Comparison of ENCODE assay signal across 20 cellular contexts in genomic region chr11:124612045-124612444, GRCh38. TPM values are rescaled to one million over a fixed set of nuclear protein-coding genes. Genes with fewer than 3 reads are reported as not detected.
A peak's percentile ranks its signal among the peaks of the same experiment; 100 is the strongest.
DNase-seq lines count a peak whose midpoint lies in the region; ATAC-seq lines count a peak whose summit lies in the region.
"Had no signal": no experiment of that assay in that cellular context is flagged by ENCODE, and none has a peak within 500 bp of the region (broad histone marks: within the 10 kb centered on the region; RNA-seq: fewer than 3 reads in every experiment).

No MANE protein-coding gene starts in this region.

- no peak overlapping the region for H4K8ac ChIP-seq in neuronal stem cell (ENCODE audit: low read depth, low read length)

- H2BK5ac ChIP-seq in neuronal stem cell (ENCODE audit: low read length), result no peak overlapping the region

- H3K27ac Mint-ChIP-seq in activated CD4-positive, alpha-beta T cell treated with anti-CD3 and anti-CD28 coated beads, Interleukin-2, amount 10 ng/mL, durations not matched to agents 24 days and 14 days, result peak overlapping the region; percentile 46
- H3K27ac Mint-ChIP-seq in activated naive CD8-positive, alpha-beta T cell treated with anti-CD3 and anti-CD28 coated beads, Interleukin-2, amount 50 U/mL, for 24 hours, result no peak overlapping the region
- H3K27ac Mint-ChIP-seq: dendritic cell treated with granulocyte-macrophage colony-stimulating factor and Interleukin-4, amounts not matched to agents 40 ng/mL and 50 ng/mL, for 4 days; IgD-negative memory B cell had no signal

- no peak overlapping the region for H3K18ac ChIP-seq in neuronal stem cell (ENCODE audit: low read length)

- peaks cover 0 to 11% (median 0%) of the 10 kb centered on the region in 3 experiments for H3K27me3 ChIP-seq in neuronal stem cell (ENCODE audit: control insufficient read depth in 3 of 3, insufficient read depth in 3 of 3, low read depth in 1 of 3, low read length in 3 of 3)

- DNase-seq in activated CD4-positive, alpha-beta T cell treated with anti-CD3 and anti-CD28 coated beads, Interleukin-2, amount 10 ng/mL, durations not matched to agents 24 days and 14 days, result peak; percentile 74
- DNase-seq in activated CD4-positive, alpha-beta T cell treated with anti-CD3 and anti-CD28 coated beads, Interleukin-2, amount 50 U/mL, for 1 hour, result no peak
- peak; percentile 51 for DNase-seq in NCI-H345 (lab: John Stamatoyannopoulos, UW)
- no peak for DNase-seq in activated naive CD8-positive, alpha-beta T cell treated with anti-CD3 and anti-CD28 coated beads, Interleukin-2, amount 50 U/mL, for 24 hours
- DNase-seq in neuronal stem cell (ENCODE audit: low spot score), result no peak
- no peak for DNase-seq in AML-193 (lab: John Stamatoyannopoulos, UW)
- DNase-seq: ACHN; heart right ventricle; NCI-H1436 treated with DMSO at 0.1 percent for 48 hours; NK-92 treated with Interleukin-12 subunit alpha and Interleukin-12 subunit beta, amount 100 ng/mL, for 24 hours; posterior cingulate gyrus; SIG-M5; stimulated activated CD4-positive, alpha-beta T cell treated with anti-CD3 and anti-CD28 coated beads, Interleukin-12 subunit alpha, Interleukin-12 subunit beta, amount 100 ng/mL, for 4 hours had no signal

- H3K27ac ChIP-seq in neuronal stem cell (replicated peaks; ENCODE audit: low read length), result no peak overlapping the region
- H3K27ac ChIP-seq: heart right ventricle, thoracic aorta had no signal

- H2AFZ ChIP-seq in neuronal stem cell (ENCODE audit: low read length), result no peak overlapping the region

- H3K9me3 ChIP-seq in neuronal stem cell (replicated peaks in 1 of 2; ENCODE audit: control insufficient read depth in 2 of 2, insufficient read depth in 1 of 2, low read depth in 1 of 2, low read length in 2 of 2), result no peaks in the 10 kb centered on the region
- H3K9me3 ChIP-seq: heart right ventricle, thoracic aorta had no signal

- no peak overlapping the region for H3K4me3 ChIP-seq in neuronal stem cell (ENCODE audit: low read length in 2 of 2)
- H3K4me3 ChIP-seq: heart right ventricle, thoracic aorta had no signal

- no peak overlapping the region for H4K91ac ChIP-seq in neuronal stem cell (ENCODE audit: low read depth, low read length, poor library complexity)

- no peak overlapping the region for H2BK120ac ChIP-seq in neuronal stem cell (ENCODE audit: low read depth, low read length)

- H2AK5ac ChIP-seq in neuronal stem cell (ENCODE audit: low read depth, low read length), result no peak overlapping the region

- no peaks in the 10 kb centered on the region for H3K79me1 ChIP-seq in neuronal stem cell (ENCODE audit: low read depth, low read length)

- no peak overlapping the region for H3K4ac ChIP-seq in neuronal stem cell (ENCODE audit: low read length)

- peaks cover 8% of the 10 kb centered on the region for H3K27me3 Mint-ChIP-seq in activated CD4-positive, alpha-beta T cell treated with anti-CD3 and anti-CD28 coated beads, Interleukin-2, amount 10 ng/mL, durations not matched to agents 24 days and 14 days
- H3K27me3 Mint-ChIP-seq in activated naive CD8-positive, alpha-beta T cell treated with anti-CD3 and anti-CD28 coated beads, Interleukin-2, amount 50 U/mL, for 24 hours, result no peaks in the 10 kb centered on the region

- ATAC-seq in GM21526 (IDR thresholded peaks at IDR 0.05; ENCODE audit: low FRiP score, unreplicated experiment), result peak; percentile 70
- ATAC-seq in activated naive CD8-positive, alpha-beta T cell treated with anti-CD3 and anti-CD28 coated beads, Interleukin-2, amount 50 U/mL, for 24 hours, result peak; percentile 78
- no peak for ATAC-seq in HG02970 (IDR thresholded peaks at IDR 0.05; ENCODE audit: low FRiP score, unreplicated experiment)
- ATAC-seq: esophagus mucosa had no signal

- H3K4me1 ChIP-seq in neuronal stem cell (ENCODE audit: control insufficient read depth in 2 of 2, insufficient read depth in 1 of 2, low read depth in 1 of 2, low read length in 2 of 2), result no peaks in the 10 kb centered on the region
- H3K4me1 ChIP-seq: heart right ventricle had no signal

- H3K23ac ChIP-seq in neuronal stem cell (ENCODE audit: low read depth, low read length, poor library complexity), result no peak overlapping the region

- H3K14ac ChIP-seq in neuronal stem cell (ENCODE audit: low read length), result no peak overlapping the region

- H3K36me3 ChIP-seq in neuronal stem cell (replicated peaks in 1 of 2; ENCODE audit: control insufficient read depth in 2 of 2, insufficient read depth in 2 of 2, low read length in 2 of 2), result no peaks in the 10 kb centered on the region
- H3K36me3 ChIP-seq: heart right ventricle, thoracic aorta had no signal

- no peaks in the 10 kb centered on the region for H3K9me3 Mint-ChIP-seq in activated CD4-positive, alpha-beta T cell treated with anti-CD3 and anti-CD28 coated beads, Interleukin-2, amount 10 ng/mL, durations not matched to agents 24 days and 14 days
- no peaks in the 10 kb centered on the region for H3K9me3 Mint-ChIP-seq in activated naive CD8-positive, alpha-beta T cell treated with anti-CD3 and anti-CD28 coated beads, Interleukin-2, amount 50 U/mL, for 24 hours
- H3K9me3 Mint-ChIP-seq: dendritic cell treated with granulocyte-macrophage colony-stimulating factor and Interleukin-4, amounts not matched to agents 40 ng/mL and 50 ng/mL, for 4 days; IgD-negative memory B cell had no signal

- H2BK15ac ChIP-seq in neuronal stem cell (ENCODE audit: low read length), result no peak overlapping the region

- H2BK12ac ChIP-seq in neuronal stem cell (ENCODE audit: low read length), result no peak overlapping the region

- no peak overlapping the region for H3K4me2 ChIP-seq in neuronal stem cell (ENCODE audit: insufficient read depth, low read length, poor library complexity, severe bottlenecking)

- no CpG with 5 or more reads among the region's 3 CpGs for WGBS in neuronal stem cell (ENCODE audit: extremely low coverage in 2 of 2, insufficient read length in 2 of 2, insufficient replicate concordance in 1 of 2), 2 donors

- intact Hi-C loops in activated CD4-positive, alpha-beta T cell treated with anti-CD3 and anti-CD28 coated beads, Interleukin-2, amount 10 ng/mL, durations not matched to agents 24 days and 14 days (cut with micrococcal nuclease), result no loop called here

- no peaks in the 10 kb centered on the region for H3K36me3 Mint-ChIP-seq in activated CD4-positive, alpha-beta T cell treated with anti-CD3 and anti-CD28 coated beads, Interleukin-2, amount 10 ng/mL, durations not matched to agents 24 days and 14 days (ENCODE audit: low read depth)
- H3K36me3 Mint-ChIP-seq in activated naive CD8-positive, alpha-beta T cell treated with anti-CD3 and anti-CD28 coated beads, Interleukin-2, amount 50 U/mL, for 24 hours (ENCODE audit: low read depth), result no peaks in the 10 kb centered on the region

- peaks cover 8% of the 10 kb centered on the region for H3K4me1 Mint-ChIP-seq in activated CD4-positive, alpha-beta T cell treated with anti-CD3 and anti-CD28 coated beads, Interleukin-2, amount 10 ng/mL, durations not matched to agents 24 days and 14 days
- H3K4me1 Mint-ChIP-seq in activated naive CD8-positive, alpha-beta T cell treated with anti-CD3 and anti-CD28 coated beads, Interleukin-2, amount 50 U/mL, for 24 hours, result peaks cover 6% of the 10 kb centered on the region

- H3K4me3 Mint-ChIP-seq in activated CD4-positive, alpha-beta T cell treated with anti-CD3 and anti-CD28 coated beads, Interleukin-2, amount 10 ng/mL, durations not matched to agents 24 days and 14 days, result no peak overlapping the region
- H3K4me3 Mint-ChIP-seq in activated naive CD8-positive, alpha-beta T cell treated with anti-CD3 and anti-CD28 coated beads, Interleukin-2, amount 50 U/mL, for 24 hours, result no peak overlapping the region
- H3K4me3 Mint-ChIP-seq: dendritic cell treated with granulocyte-macrophage colony-stimulating factor and Interleukin-4, amounts not matched to agents 40 ng/mL and 50 ng/mL, for 4 days; IgD-negative memory B cell had no signal

- H3K9ac ChIP-seq in neuronal stem cell (ENCODE audit: low read depth, low read length, poor library complexity), result no peak overlapping the region

RNA-seq across cellular contexts. Expression of gene PANX3, which starts 0.8 kb away (rescaled TPM):
- total RNA-seq in activated CD4-positive, alpha-beta T cell treated with anti-CD3 and anti-CD28 coated beads, Interleukin-2, amount 10 ng/mL, durations not matched to agents 24 days and 14 days, result not detected in 2 replicates
- not detected for polyA plus RNA-seq in neuronal stem cell (2013, experiment 1 of 2)
- not detected for polyA plus RNA-seq in neuronal stem cell (2013, experiment 2 of 2)
- total RNA-seq: astrocyte, esophagus mucosa, heart right ventricle, thoracic aorta had no signal
- polyA plus RNA-seq: heart right ventricle, IgD-negative memory B cell had no signal

RNA-seq across cellular contexts. Expression of gene TBRG1, which starts 10.6 kb away (rescaled TPM):
- total RNA-seq in activated CD4-positive, alpha-beta T cell treated with anti-CD3 and anti-CD28 coated beads, Interleukin-2, amount 10 ng/mL, durations not matched to agents 24 days and 14 days, result 31.0 and 31.6 TPM in 2 replicates
- 23.7 TPM for polyA plus RNA-seq in neuronal stem cell (2013, experiment 1 of 2)
- 23.6 TPM for polyA plus RNA-seq in neuronal stem cell (2013, experiment 2 of 2)

RNA-seq across cellular contexts. Expression of gene OR8A1, which starts 42.2 kb away (rescaled TPM):
- total RNA-seq in activated CD4-positive, alpha-beta T cell treated with anti-CD3 and anti-CD28 coated beads, Interleukin-2, amount 10 ng/mL, durations not matched to agents 24 days and 14 days, result not detected in 2 replicates
- not detected for polyA plus RNA-seq in neuronal stem cell (2013, experiment 1 of 2)
- polyA plus RNA-seq in neuronal stem cell (2013, experiment 2 of 2), result not detected
- total RNA-seq: astrocyte, esophagus mucosa, heart right ventricle had no signal
- polyA plus RNA-seq: heart right ventricle, IgD-negative memory B cell had no signal

Comparison
In these comparisons a context has a peak if more than half of its experiments do, and no peak if none do; other contexts are left out.
1. DNase-seq: peak in activated CD4-positive, alpha-beta T cell treated with anti-CD3 and anti-CD28 coated beads, Interleukin-2, amount 10 ng/mL, durations not matched to agents 24 days and 14 days (single experiment) and NCI-H345 (single experiment); none in activated CD4-positive, alpha-beta T cell treated with anti-CD3 and anti-CD28 coated beads, Interleukin-2, amount 50 U/mL, for 1 hour (single experiment), activated naive CD8-positive, alpha-beta T cell treated with anti-CD3 and anti-CD28 coated beads, Interleukin-2, amount 50 U/mL, for 24 hours (single experiment), neuronal stem cell (single experiment) and AML-193 (0 of 2).